9 cellular contexts compared by ENCODE assay signal in genomic region chr3:195458188-195458800, GRCh38. TPM values are rescaled to one million over a fixed set of nuclear protein-coding genes. Genes with fewer than 3 reads are reported as not detected.
DNase-seq lines count a peak whose midpoint lies in the region; ATAC-seq and TF ChIP-seq lines count a peak whose summit lies in the region.
"Had no signal": no experiment of that assay in that cellular context is flagged by ENCODE, and none has a peak within 500 bp of the region (broad histone marks: within the 10 kb centered on the region; RNA-seq: fewer than 3 reads in every experiment).

No MANE protein-coding gene starts in this region.

- intact Hi-C loops in left colon (cut with DNase I, micrococcal nuclease) = no loop called here

- TF ChIP-seq CTCF in GM10266 (IDR thresholded peaks at IDR 0.05; ENCODE audit: control insufficient read depth, insufficient read depth, low read depth, missing control alignments) (no peak), Peyer's patch (IDR thresholded peaks at IDR 0.05) (peak in 3 of 6 experiments; percentile 27 to 46 (median 41))

- H2AFZ ChIP-seq in GM23248 = peak overlapping the region; percentile 49; the same call in 1 of the 2 replicates

- H4K20me1 ChIP-seq in GM23248 (ENCODE audit: insufficient read depth) = no peaks in the 10 kb centered on the region

- H3K27me3 ChIP-seq in GM23248 (replicated peaks; ENCODE audit: insufficient read depth) = no peaks in the 10 kb centered on the region
- H3K27me3 ChIP-seq in Peyer's patch = no peaks in the 10 kb centered on the region
- H3K27me3 ChIP-seq: heart right ventricle had no signal

- peak; percentile 69 for DNase-seq in GM10266 (ENCODE audit: extremely low spot score)
- DNase-seq in GM23248 = no peak
- no peak for DNase-seq in Peyer's patch
- DNase-seq in left colon = no peak
- no peak for DNase-seq in putamen (ENCODE audit: low spot score)
- DNase-seq in KG1 (lab: John Stamatoyannopoulos, UW) = no peak
- DNase-seq in activated effector memory CD4-positive, alpha-beta T cell treated with anti-CD3 and anti-CD28 coated beads, Interleukin-2, amount 50 U/mL, for 16 hours = no peak
- DNase-seq: heart right ventricle had no signal

- no peaks in the 10 kb centered on the region for H3K4me1 ChIP-seq in GM23248 (ENCODE audit: insufficient read depth)
- H3K4me1 ChIP-seq in Peyer's patch = peaks cover 0 to 7% (median 0%) of the 10 kb centered on the region in 4 donors

- in situ Hi-C loops in GM23248 (cut with MboI) = no loop called here

- H3K36me3 ChIP-seq in GM23248 (ENCODE audit: low read depth) = no peaks in the 10 kb centered on the region
- H3K36me3 ChIP-seq in Peyer's patch = no peaks in the 10 kb centered on the region
- H3K36me3 ChIP-seq: heart right ventricle had no signal

- 69 to 80% methylated on average over 6 of the region's 6 CpGs for WGBS in GM23248 (ENCODE audit: low coverage in 1 of 2, low lambda C conversion rate in 2 of 2, missing lambda C conversion rate in 2 of 2), 2 experiments

- H3K9ac ChIP-seq in GM23248 = no peak overlapping the region

- no peaks in the 10 kb centered on the region for H3K9me2 ChIP-seq in GM23248 (ENCODE audit: insufficient read depth)

- H3K27ac ChIP-seq in GM23248 = no peak overlapping the region
- peak overlapping the region in 3 of 4 donors; percentile 8 to 51 (median 24) for H3K27ac ChIP-seq in Peyer's patch

- H3K9me3 ChIP-seq in GM23248 (ENCODE audit: low read depth) = no peaks in the 10 kb centered on the region
- H3K9me3 ChIP-seq in Peyer's patch = no peaks in the 10 kb centered on the region

- no peak overlapping the region for H3K4me2 ChIP-seq in GM23248 (ENCODE audit: unreplicated experiment)

- no peak for TF ChIP-seq POLR2A in Peyer's patch (IDR thresholded peaks at IDR 0.05)

- no peaks in the 10 kb centered on the region for H3K79me2 ChIP-seq in GM23248 (ENCODE audit: insufficient read depth)

- ATAC-seq in left colon (peak; percentile 73), HG03135 (IDR thresholded peaks at IDR 0.05; ENCODE audit: unreplicated experiment) (no peak)

- no peaks in the 10 kb centered on the region for H3F3A ChIP-seq in GM23248 (ENCODE audit: insufficient read depth)

- H3K4me3 ChIP-seq in GM23248 (no peak overlapping the region), Peyer's patch (no peak overlapping the region)
- H3K4me3 ChIP-seq: heart right ventricle had no signal

RNA-seq across cellular contexts. Expression of gene ACAP2, which starts 15.5 kb away (rescaled TPM):
- total RNA-seq in GM23248 (2014; rRNA removed; shearing (Covaris generic)) = 47.8 and 50.5 TPM in 2 replicates
- polyA plus RNA-seq in GM23248 (2016; fragmentation: Nextera tagmentation; extraction: Ambion mirVana) = 49.9 and 57.8 TPM in 2 replicates
- total RNA-seq in Peyer's patch (10 to 100 TPM; 63.7 to 96.6 (median 65.9) TPM), left colon (10 to 100 TPM; 63.5 to 67.9 TPM)
